9 cellular contexts compared by ENCODE assay signal in genomic region chr6:40436685-40437604, GRCh38.
DNase-seq lines count a peak whose midpoint lies in the region; ATAC-seq and TF ChIP-seq lines count a peak whose summit lies in the region.
"Had no signal": no experiment of that assay in that cellular context is flagged by ENCODE, and none has a peak within 500 bp of the region (broad histone marks: within the 10 kb centered on the region; RNA-seq: fewer than 3 reads in every experiment).

No MANE protein-coding gene starts in this region.

- intact Hi-C loops in sciatic nerve (cut with DNase I): no loop called here
- intact Hi-C loops in lower leg skin (cut with DNase I; ENCODE audit: low total_unique reads): no loop called here

- TF ChIP-seq CTCF in RWPE1 (conservative IDR thresholded peaks at IDR 0.05; ENCODE audit: low read depth): no peak
- no peak for TF ChIP-seq CTCF in foreskin keratinocyte (conservative IDR thresholded peaks at IDR 0.05)
- TF ChIP-seq CTCF in lower leg skin (IDR thresholded peaks at IDR 0.05): no peak

- 67 to 73% methylated on average over 8 of the region's 8 CpGs for WGBS in lower leg skin, 2 donors

- H3K4me3 ChIP-seq in lower leg skin (ENCODE audit: low read depth, poor library complexity, severe bottlenecking): no peak overlapping the region

- H3K27me3 ChIP-seq in foreskin keratinocyte: peaks cover 2% of the 10 kb centered on the region

- ATAC-seq in foreskin keratinocyte (peak; percentile 76), sciatic nerve (no peak)
- ATAC-seq: CD8-positive, alpha-beta T cell had no signal

- CTCF ChIA-PET in RWPE1 (lab: Yijun Ruan, JAX): interaction anchor here (0.7 kb wide), 1 partner anchor 13 kb away, joined by 3 read pairs; no protein-coding TSS in a partner anchor

- peaks cover 6% of the 10 kb centered on the region for H3K4me1 ChIP-seq in foreskin keratinocyte

- POLR2A ChIA-PET in RWPE1 (lab: Yijun Ruan, JAX; ENCODE audit: low non-redundant PET): no interaction called here

- DNase-seq in A172 (ENCODE audit: low spot score) (peak; percentile 58), H4 (ENCODE audit: low spot score) (peak; percentile 35), RWPE1 (ENCODE audit: low spot score) (peak; percentile 8), foreskin keratinocyte (peak; percentile 26 to 61), sciatic nerve (ENCODE audit: low spot score) (no peak), lower leg skin (ENCODE audit: low spot score in 2 of 2) (no peak), NCI-H774 (lab: John Stamatoyannopoulos, UW) (no peak)
- no peak for DNase-seq in activated CD8-positive, alpha-beta memory T cell treated with anti-CD3 and anti-CD28 coated beads, Interleukin-2, amount 50 U/mL, for 48 hours
- DNase-seq: CD8-positive, alpha-beta T cell had no signal

- TF ChIP-seq POLR2A in lower leg skin (IDR thresholded peaks at IDR 0.05): no peak

- H3K27ac ChIP-seq in RWPE1: no peak overlapping the region
- no peak overlapping the region for H3K27ac ChIP-seq in foreskin keratinocyte

Comparison
In these comparisons a context has a peak if more than half of its experiments do, and no peak if none do; other contexts are left out.
1. DNase-seq: peak in A172 (single experiment), H4 (single experiment), RWPE1 (single experiment) and foreskin keratinocyte (2 of 2); none in sciatic nerve (single experiment), lower leg skin (0 of 2), NCI-H774 (single experiment) and activated CD8-positive, alpha-beta memory T cell treated with anti-CD3 and anti-CD28 coated beads, Interleukin-2, amount 50 U/mL, for 48 hours (single experiment).